Comparison of ENCODE assay signal across 1 cellular context in the genomic region with DNA sequence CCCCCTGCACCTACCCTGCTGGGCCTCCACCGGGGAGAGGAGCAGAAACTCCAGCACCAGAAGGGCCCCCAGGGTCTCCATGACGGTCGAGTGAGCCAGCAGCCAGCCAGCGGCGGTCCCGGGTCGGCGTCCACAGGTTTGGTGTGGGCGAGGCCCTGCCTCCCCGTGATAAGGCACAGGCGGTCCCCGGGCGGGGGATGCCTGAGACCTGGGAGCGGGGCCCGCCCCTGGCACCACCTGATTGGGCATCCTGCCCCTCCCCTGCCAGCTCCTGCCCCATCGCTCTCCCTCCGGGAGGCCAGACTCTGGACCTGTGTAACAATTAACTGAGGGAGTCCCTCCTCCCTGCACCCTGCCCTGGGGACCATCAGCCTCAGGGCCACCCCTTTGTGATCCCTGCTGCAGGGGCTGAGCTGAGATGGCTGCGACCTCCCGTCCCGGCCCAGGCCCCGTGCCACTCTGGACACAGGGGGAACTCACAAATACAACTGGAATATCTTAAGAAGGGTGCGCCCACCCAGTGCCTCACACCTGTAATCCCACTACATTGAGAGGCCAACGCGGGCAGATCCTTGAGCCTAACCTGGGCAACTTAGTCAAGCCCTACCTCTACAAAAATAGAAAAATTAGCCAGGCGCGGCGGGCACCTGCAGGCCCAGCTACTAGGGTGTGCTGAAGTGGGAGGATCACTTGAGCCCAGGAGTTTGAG.
TF ChIP-seq lines count a peak whose summit lies in the region.

Gene SMIM24, minus strand, starts transcription at position 143 of the 709 bp plus-strand sequence. Its CDS starts 62 bp downstream, at position 81.

TF ChIP-seq in HepG2, 621 proteins besides CTCF, POLR2A, EP300 and RAD21 (continued from another document and continues in another):
- TF ChIP-seq THAP9 (CRISPR knock-in tag; IDR thresholded peaks at IDR 0.05; ENCODE audit: borderline replicate concordance) (no peak), HES4 (CRISPR knock-in tag; IDR thresholded peaks at IDR 0.05; ENCODE audit: borderline replicate concordance) (0 out of 2 replicates have a peak, but pooled peaks have one; percentile 53), MTA1 (CRISPR knock-in tag; IDR thresholded peaks at IDR 0.05; ENCODE audit: borderline replicate concordance) (no peak; the same call in none of the 2 replicates), ZNF326 (CRISPR knock-in tag; IDR thresholded peaks at IDR 0.05; ENCODE audit: borderline replicate concordance) (no peak), HNRNPH1 (optimal IDR thresholded peaks at IDR 0.05; ENCODE audit: low read depth, low read length) (no peak), GLI4 (CRISPR knock-in tag; IDR thresholded peaks at IDR 0.05; ENCODE audit: borderline replicate concordance) (no peak), USF2 (IDR thresholded peaks at IDR 0.05; ENCODE audit: low read depth, low read length) (no peak), USF2 (CRISPR knock-in tag; IDR thresholded peaks at IDR 0.05; ENCODE audit: borderline replicate concordance) (no peak), PHB2 (IDR thresholded peaks at IDR 0.05; ENCODE audit: partially characterized antibody) (no peak), SIX4 (CRISPR knock-in tag; IDR thresholded peaks at IDR 0.05) (no peak), SUZ12 (IDR thresholded peaks at IDR 0.05; ENCODE audit: low read depth, low read length) (no peak), CHD2 (IDR thresholded peaks at IDR 0.05; ENCODE audit: low read depth, low read length) (no peak), ZZZ3 (CRISPR knock-in tag; IDR thresholded peaks at IDR 0.05; ENCODE audit: borderline replicate concordance) (no peak), ZNF296 (CRISPR knock-in tag; conservative IDR thresholded peaks at IDR 0.05) (no peak), MTA3 (CRISPR knock-in tag; IDR thresholded peaks at IDR 0.05) (no peak), KAT7 (CRISPR knock-in tag; IDR thresholded peaks at IDR 0.05; ENCODE audit: borderline replicate concordance) (no peak), ZNF781 (CRISPR knock-in tag; IDR thresholded peaks at IDR 0.05; ENCODE audit: borderline replicate concordance, not compliant biosample characterization) (no peak), THYN1 (CRISPR knock-in tag; IDR thresholded peaks at IDR 0.05; ENCODE audit: borderline replicate concordance, low read depth) (no peak), KAT2B (IDR thresholded peaks at IDR 0.05; ENCODE audit: borderline replicate concordance, low read depth, low read length) (no peak), RFXANK (CRISPR knock-in tag; IDR thresholded peaks at IDR 0.05) (no peak), MEIS1 (CRISPR knock-in tag; IDR thresholded peaks at IDR 0.05; ENCODE audit: borderline replicate concordance) (peak; percentile 51; the same call in 1 of the 2 replicates), ZNF414 (CRISPR knock-in tag; IDR thresholded peaks at IDR 0.05) (peak; percentile 44; the same call in 1 of the 2 replicates), FOSL2 (CRISPR knock-in tag; IDR thresholded peaks at IDR 0.05) (no peak), ZNF674 (CRISPR knock-in tag; IDR thresholded peaks at IDR 0.05; ENCODE audit: low read depth) (no peak), NR2F6 (IDR thresholded peaks at IDR 0.05) (no peak), NR2F6 (CRISPR knock-in tag; IDR thresholded peaks at IDR 0.05) (0 out of 2 replicates have a peak, but pooled peaks have one; percentile 40), IKZF5 (CRISPR knock-in tag; IDR thresholded peaks at IDR 0.05) (no peak), DR1 (CRISPR knock-in tag; IDR thresholded peaks at IDR 0.05) (peak; percentile 47; the same call in 1 of the 2 replicates), BHLHE40 (IDR thresholded peaks at IDR 0.05; ENCODE audit: low read length) (no peak), PAX8 (CRISPR knock-in tag; IDR thresholded peaks at IDR 0.05; ENCODE audit: borderline replicate concordance) (no peak), ZNF839 (CRISPR knock-in tag; IDR thresholded peaks at IDR 0.05; ENCODE audit: borderline replicate concordance) (no peak), ARHGAP35 (CRISPR knock-in tag; IDR thresholded peaks at IDR 0.05; ENCODE audit: borderline replicate concordance) (no peak), HOXA7 (CRISPR knock-in tag; IDR thresholded peaks at IDR 0.05) (no peak), NFYB (CRISPR knock-in tag; IDR thresholded peaks at IDR 0.05) (peak; percentile 61), MYC (CRISPR knock-in tag; IDR thresholded peaks at IDR 0.05; ENCODE audit: borderline replicate concordance) (no peak; the same call in 1 of the 2 replicates), BRD4 (CRISPR knock-in tag; IDR thresholded peaks at IDR 0.05) (0 out of 2 replicates have a peak, but pooled peaks have one; percentile 47), RFX5 (IDR thresholded peaks at IDR 0.05; ENCODE audit: low read depth, low read length) (no peak)
- TF ChIP-seq, protein P1, sequence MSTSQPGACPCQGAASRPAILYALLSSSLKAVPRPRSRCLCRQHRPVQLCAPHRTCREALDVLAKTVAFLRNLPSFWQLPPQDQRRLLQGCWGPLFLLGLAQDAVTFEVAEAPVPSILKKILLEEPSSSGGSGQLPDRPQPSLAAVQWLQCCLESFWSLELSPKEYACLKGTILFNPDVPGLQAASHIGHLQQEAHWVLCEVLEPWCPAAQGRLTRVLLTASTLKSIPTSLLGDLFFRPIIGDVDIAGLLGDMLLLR (CRISPR knock-in tag; IDR thresholded peaks at IDR 0.05): no peak
- TF ChIP-seq, protein P2, sequence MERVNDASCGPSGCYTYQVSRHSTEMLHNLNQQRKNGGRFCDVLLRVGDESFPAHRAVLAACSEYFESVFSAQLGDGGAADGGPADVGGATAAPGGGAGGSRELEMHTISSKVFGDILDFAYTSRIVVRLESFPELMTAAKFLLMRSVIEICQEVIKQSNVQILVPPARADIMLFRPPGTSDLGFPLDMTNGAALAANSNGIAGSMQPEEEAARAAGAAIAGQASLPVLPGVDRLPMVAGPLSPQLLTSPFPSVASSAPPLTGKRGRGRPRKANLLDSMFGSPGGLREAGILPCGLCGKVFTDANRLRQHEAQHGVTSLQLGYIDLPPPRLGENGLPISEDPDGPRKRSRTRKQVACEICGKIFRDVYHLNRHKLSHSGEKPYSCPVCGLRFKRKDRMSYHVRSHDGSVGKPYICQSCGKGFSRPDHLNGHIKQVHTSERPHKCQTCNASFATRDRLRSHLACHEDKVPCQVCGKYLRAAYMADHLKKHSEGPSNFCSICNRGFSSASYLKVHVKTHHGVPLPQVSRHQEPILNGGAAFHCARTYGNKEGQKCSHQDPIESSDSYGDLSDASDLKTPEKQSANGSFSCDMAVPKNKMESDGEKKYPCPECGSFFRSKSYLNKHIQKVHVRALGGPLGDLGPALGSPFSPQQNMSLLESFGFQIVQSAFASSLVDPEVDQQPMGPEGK (CRISPR knock-in tag; IDR thresholded peaks at IDR 0.05): peak; percentile 80
- TF ChIP-seq, protein P3, sequence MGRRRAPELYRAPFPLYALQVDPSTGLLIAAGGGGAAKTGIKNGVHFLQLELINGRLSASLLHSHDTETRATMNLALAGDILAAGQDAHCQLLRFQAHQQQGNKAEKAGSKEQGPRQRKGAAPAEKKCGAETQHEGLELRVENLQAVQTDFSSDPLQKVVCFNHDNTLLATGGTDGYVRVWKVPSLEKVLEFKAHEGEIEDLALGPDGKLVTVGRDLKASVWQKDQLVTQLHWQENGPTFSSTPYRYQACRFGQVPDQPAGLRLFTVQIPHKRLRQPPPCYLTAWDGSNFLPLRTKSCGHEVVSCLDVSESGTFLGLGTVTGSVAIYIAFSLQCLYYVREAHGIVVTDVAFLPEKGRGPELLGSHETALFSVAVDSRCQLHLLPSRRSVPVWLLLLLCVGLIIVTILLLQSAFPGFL (CRISPR knock-in tag; IDR thresholded peaks at IDR 0.05): no peak
- TF ChIP-seq, protein P4, sequence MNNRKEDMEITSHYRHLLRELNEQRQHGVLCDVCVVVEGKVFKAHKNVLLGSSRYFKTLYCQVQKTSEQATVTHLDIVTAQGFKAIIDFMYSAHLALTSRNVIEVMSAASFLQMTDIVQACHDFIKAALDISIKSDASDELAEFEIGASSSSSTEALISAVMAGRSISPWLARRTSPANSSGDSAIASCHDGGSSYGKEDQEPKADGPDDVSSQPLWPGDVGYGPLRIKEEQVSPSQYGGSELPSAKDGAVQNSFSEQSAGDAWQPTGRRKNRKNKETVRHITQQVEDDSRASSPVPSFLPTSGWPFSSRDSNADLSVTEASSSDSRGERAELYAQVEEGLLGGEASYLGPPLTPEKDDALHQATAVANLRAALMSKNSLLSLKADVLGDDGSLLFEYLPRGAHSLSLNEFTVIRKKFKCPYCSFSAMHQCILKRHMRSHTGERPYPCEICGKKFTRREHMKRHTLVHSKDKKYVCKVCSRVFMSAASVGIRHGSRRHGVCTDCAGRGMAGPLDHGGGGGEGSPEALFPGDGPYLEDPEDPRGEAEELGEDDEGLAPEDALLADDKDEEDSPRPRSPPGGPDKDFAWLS (CRISPR knock-in tag; IDR thresholded peaks at IDR 0.05; ENCODE audit: borderline replicate concordance): no peak
- TF ChIP-seq, protein P5, sequence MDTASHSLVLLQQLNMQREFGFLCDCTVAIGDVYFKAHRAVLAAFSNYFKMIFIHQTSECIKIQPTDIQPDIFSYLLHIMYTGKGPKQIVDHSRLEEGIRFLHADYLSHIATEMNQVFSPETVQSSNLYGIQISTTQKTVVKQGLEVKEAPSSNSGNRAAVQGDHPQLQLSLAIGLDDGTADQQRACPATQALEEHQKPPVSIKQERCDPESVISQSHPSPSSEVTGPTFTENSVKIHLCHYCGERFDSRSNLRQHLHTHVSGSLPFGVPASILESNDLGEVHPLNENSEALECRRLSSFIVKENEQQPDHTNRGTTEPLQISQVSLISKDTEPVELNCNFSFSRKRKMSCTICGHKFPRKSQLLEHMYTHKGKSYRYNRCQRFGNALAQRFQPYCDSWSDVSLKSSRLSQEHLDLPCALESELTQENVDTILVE (CRISPR knock-in tag; IDR thresholded peaks at IDR 0.05): no peak
